Comparison of ENCODE assay signal across 13 cellular contexts in the genomic region with DNA sequence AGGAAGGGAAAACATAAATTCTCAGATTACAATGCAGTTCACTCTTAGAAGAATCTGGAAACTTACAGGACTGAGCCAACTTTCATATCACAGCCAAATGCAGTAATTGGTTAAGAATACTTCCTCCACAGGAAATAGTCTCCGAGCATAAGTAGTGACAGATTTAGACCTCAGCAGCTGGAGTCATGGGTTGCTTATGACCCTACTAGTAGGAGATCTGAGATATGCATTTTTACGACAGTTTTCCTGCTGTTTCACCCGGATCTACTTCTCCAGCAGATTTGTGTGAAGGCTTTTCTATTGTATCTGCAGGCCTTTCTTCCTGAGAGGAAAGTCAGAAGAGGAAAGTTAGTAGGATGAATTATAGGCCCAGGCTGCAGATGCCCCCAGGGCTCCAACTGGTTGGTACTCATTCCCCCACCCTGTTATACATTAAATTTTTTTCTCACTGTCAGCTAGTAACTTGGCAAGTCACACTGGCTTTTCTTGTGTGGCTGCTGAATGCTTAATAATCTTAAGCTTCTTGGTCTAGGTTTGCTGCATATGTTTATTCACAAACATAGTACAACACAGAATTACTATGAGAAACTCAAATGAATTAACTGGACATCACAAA.
DNase-seq lines count a peak whose midpoint lies in the region; ATAC-seq and TF ChIP-seq lines count a peak whose summit lies in the region.
"Had no signal": no experiment of that assay in that cellular context is flagged by ENCODE, and none has a peak within 500 bp of the region (broad histone marks: within the 10 kb centered on the region; RNA-seq: fewer than 3 reads in every experiment).

No MANE protein-coding gene starts in this region.

- H3K9me3 Mint-ChIP-seq in WTC11: peaks cover 24% of the 10 kb centered on the region

- H3K36me3 Mint-ChIP-seq in WTC11: peaks cover 4% of the 10 kb centered on the region; the same call in 1 of the 2 replicates

- no peaks in the 10 kb centered on the region for H3K27me3 Mint-ChIP-seq in WTC11 (ENCODE audit: low read depth)

- no peak overlapping the region for H3K4me3 Mint-ChIP-seq in WTC11

- H3K79me2 ChIP-seq in ACC112 (ENCODE audit: control insufficient read depth, insufficient read depth, low read length, unreplicated experiment): no peaks in the 10 kb centered on the region

- H3K4me1 Mint-ChIP-seq in WTC11: peaks cover 31% of the 10 kb centered on the region

- POLR2A ChIA-PET in WTC11 (lab: Charles Lee): no interaction called here

- H3K27ac Mint-ChIP-seq in WTC11: no peak overlapping the region

- peaks cover 14% of the 10 kb centered on the region for H3K4me1 ChIP-seq in ACC112 (ENCODE audit: control insufficient read depth, insufficient read depth, low read length, unreplicated experiment)
- H3K4me1 ChIP-seq: heart right ventricle, left ventricle myocardium inferior had no signal

- DNase-seq in WTC11 (ENCODE audit: low spot score) (no peak), foreskin melanocyte (peak; percentile 30), HUDEP-2 (lab: John Stamatoyannopoulos, UW; ENCODE audit: unreplicated experiment in 76 of 76) (no peak)
- DNase-seq in activated CD4-positive, CD25-positive, alpha-beta regulatory T cell (lab: John Stamatoyannopoulos, UW): no peak
- DNase-seq: heart right ventricle; left ventricle myocardium inferior; MG63; nucleus accumbens; stimulated activated CD4-positive, alpha-beta T cell treated with anti-CD3 and anti-CD28 coated beads, Interleukin-15, amount 100 ng/mL, for 24 hours had no signal

- CTCF ChIA-PET in WTC11 (lab: Charles Lee): no interaction called here

- 0 out of 2 replicates have a peak overlapping the region, but pooled peaks have one; percentile 12 for H3K4me3 ChIP-seq in ACC112 (ENCODE audit: low read depth, low read length)
- H3K4me3 ChIP-seq: heart right ventricle, left ventricle myocardium inferior, MG63 had no signal

- no peak for TF ChIP-seq CTCF in WTC11 (IDR thresholded peaks at IDR 0.05)

- peak overlapping the region; percentile 75 for H2AFZ ChIP-seq in ACC112 (ENCODE audit: low read length, unreplicated experiment)

- H3K27me3 ChIP-seq in ACC112 (ENCODE audit: insufficient read depth, low read length): no peaks in the 10 kb centered on the region
- H3K27me3 ChIP-seq: heart right ventricle, MG63 had no signal

- ATAC-seq in HG02610 (IDR thresholded peaks at IDR 0.05; ENCODE audit: unreplicated experiment) (peak; percentile 45), WTC11 (peak; percentile 11; the same call in 1 of the 2 replicates), GM18907 (IDR thresholded peaks at IDR 0.05; ENCODE audit: unreplicated experiment) (no peak), GM21737 (IDR thresholded peaks at IDR 0.05; ENCODE audit: unreplicated experiment) (no peak)
- ATAC-seq: heart right ventricle had no signal

- peak overlapping the region; percentile 52 for H3K27ac ChIP-seq in ACC112 (ENCODE audit: low read depth, low read length)
- H3K27ac ChIP-seq: heart right ventricle, left ventricle myocardium inferior had no signal

- H3K36me3 ChIP-seq in ACC112 (ENCODE audit: insufficient read depth, low read length): no peaks in the 10 kb centered on the region
- H3K36me3 ChIP-seq: heart right ventricle, left ventricle myocardium inferior, MG63 had no signal

TF ChIP-seq in WTC11, 78 proteins besides CTCF, POLR2A, EP300 and RAD21:
- no peak for TF ChIP-seq MYBL2 (CRISPR knock-in tag; IDR thresholded peaks at IDR 0.05)
- TF ChIP-seq, protein P1, sequence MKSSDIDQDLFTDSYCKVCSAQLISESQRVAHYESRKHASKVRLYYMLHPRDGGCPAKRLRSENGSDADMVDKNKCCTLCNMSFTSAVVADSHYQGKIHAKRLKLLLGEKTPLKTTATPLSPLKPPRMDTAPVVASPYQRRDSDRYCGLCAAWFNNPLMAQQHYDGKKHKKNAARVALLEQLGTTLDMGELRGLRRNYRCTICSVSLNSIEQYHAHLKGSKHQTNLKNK (CRISPR knock-in tag; IDR thresholded peaks at IDR 0.05): no peak
- TF ChIP-seq TEAD1 (CRISPR knock-in tag; IDR thresholded peaks at IDR 0.05): no peak
- no peak for TF ChIP-seq NR3C1 (CRISPR knock-in tag; conservative IDR thresholded peaks at IDR 0.05; ENCODE audit: low read depth)
- TF ChIP-seq, protein P2, sequence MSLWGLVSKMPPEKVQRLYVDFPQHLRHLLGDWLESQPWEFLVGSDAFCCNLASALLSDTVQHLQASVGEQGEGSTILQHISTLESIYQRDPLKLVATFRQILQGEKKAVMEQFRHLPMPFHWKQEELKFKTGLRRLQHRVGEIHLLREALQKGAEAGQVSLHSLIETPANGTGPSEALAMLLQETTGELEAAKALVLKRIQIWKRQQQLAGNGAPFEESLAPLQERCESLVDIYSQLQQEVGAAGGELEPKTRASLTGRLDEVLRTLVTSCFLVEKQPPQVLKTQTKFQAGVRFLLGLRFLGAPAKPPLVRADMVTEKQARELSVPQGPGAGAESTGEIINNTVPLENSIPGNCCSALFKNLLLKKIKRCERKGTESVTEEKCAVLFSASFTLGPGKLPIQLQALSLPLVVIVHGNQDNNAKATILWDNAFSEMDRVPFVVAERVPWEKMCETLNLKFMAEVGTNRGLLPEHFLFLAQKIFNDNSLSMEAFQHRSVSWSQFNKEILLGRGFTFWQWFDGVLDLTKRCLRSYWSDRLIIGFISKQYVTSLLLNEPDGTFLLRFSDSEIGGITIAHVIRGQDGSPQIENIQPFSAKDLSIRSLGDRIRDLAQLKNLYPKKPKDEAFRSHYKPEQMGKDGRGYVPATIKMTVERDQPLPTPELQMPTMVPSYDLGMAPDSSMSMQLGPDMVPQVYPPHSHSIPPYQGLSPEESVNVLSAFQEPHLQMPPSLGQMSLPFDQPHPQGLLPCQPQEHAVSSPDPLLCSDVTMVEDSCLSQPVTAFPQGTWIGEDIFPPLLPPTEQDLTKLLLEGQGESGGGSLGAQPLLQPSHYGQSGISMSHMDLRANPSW (CRISPR knock-in tag; conservative IDR thresholded peaks at IDR 0.05; ENCODE audit: low read depth): no peak
- TF ChIP-seq, protein P3, sequence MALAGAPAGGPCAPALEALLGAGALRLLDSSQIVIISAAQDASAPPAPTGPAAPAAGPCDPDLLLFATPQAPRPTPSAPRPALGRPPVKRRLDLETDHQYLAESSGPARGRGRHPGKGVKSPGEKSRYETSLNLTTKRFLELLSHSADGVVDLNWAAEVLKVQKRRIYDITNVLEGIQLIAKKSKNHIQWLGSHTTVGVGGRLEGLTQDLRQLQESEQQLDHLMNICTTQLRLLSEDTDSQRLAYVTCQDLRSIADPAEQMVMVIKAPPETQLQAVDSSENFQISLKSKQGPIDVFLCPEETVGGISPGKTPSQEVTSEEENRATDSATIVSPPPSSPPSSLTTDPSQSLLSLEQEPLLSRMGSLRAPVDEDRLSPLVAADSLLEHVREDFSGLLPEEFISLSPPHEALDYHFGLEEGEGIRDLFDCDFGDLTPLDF (CRISPR knock-in tag; IDR thresholded peaks at IDR 0.05): no peak
- TF ChIP-seq, protein P4, sequence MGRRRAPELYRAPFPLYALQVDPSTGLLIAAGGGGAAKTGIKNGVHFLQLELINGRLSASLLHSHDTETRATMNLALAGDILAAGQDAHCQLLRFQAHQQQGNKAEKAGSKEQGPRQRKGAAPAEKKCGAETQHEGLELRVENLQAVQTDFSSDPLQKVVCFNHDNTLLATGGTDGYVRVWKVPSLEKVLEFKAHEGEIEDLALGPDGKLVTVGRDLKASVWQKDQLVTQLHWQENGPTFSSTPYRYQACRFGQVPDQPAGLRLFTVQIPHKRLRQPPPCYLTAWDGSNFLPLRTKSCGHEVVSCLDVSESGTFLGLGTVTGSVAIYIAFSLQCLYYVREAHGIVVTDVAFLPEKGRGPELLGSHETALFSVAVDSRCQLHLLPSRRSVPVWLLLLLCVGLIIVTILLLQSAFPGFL (CRISPR knock-in tag; IDR thresholded peaks at IDR 0.05; ENCODE audit: borderline replicate concordance): no peak
- no peak for TF ChIP-seq ZNF317 (CRISPR knock-in tag; IDR thresholded peaks at IDR 0.05; ENCODE audit: borderline replicate concordance, low read depth)
- no peak for TF ChIP-seq ZNF671 (CRISPR knock-in tag; IDR thresholded peaks at IDR 0.05)
- TF ChIP-seq TEAD4 (CRISPR knock-in tag; IDR thresholded peaks at IDR 0.05): no peak

Comparison
In these comparisons a context has a peak if more than half of its experiments do, and no peak if none do; other contexts are left out.
1. ATAC-seq: peak in HG02610 (single experiment) and WTC11 (single experiment); none in GM18907 (single experiment) and GM21737 (single experiment).